ENCODE assay signal across 24 cellular contexts in genomic region chr19:58351558-58351878, GRCh38.
"Had no signal": no experiment of that assay in that cellular context is flagged by ENCODE, and none has a peak within 500 bp of the region (broad histone marks: within the 10 kb centered on the region; RNA-seq: fewer than 3 reads in every experiment).

No MANE protein-coding gene starts in this region.

- H3K27ac Mint-ChIP-seq: endodermal cell, nephron progenitor cell, progenitor cell of endocrine pancreas had no signal

- DNase-seq: caudate nucleus; effector CD4-positive, alpha-beta T cell; endodermal cell; erythroblast; foreskin melanocyte; head of caudate nucleus; hippocampal formation; left lung; mesendoderm; naive B cell; nephron progenitor cell; pancreas; stimulated activated CD4-positive, alpha-beta T cell treated with anti-CD3 and anti-CD28 coated beads, Interleukin-2, amount 100 ng/mL, for 24 hours; stimulated activated CD4-positive, alpha-beta T cell treated with anti-CD3 and anti-CD28 coated beads, Interleukin-4, amount 100 ng/mL, for 4 hours; stimulated activated naive CD4-positive, alpha-beta T cell; stomach; transverse colon had no signal

- H3K4me1 Mint-ChIP-seq: endodermal cell had no signal

- H3K4me3 ChIP-seq: coronary artery, left lung, lung, pancreas, stomach, thoracic aorta, transverse colon had no signal

- ATAC-seq: left lung, pancreas, sciatic nerve had no signal

- H3K4me1 ChIP-seq: pancreas had no signal

- H3K9me3 ChIP-seq: left lung, pancreas, thoracic aorta, transverse colon had no signal

- H3K27me3 Mint-ChIP-seq: naive B cell had no signal

- H3K9me3 Mint-ChIP-seq: endodermal cell, naive B cell, nephron progenitor cell had no signal

- H3K36me3 ChIP-seq: pancreas, thoracic aorta, transverse colon had no signal

- H3K4me3 Mint-ChIP-seq: endodermal cell, nephron progenitor cell had no signal

- FAIRE-seq: endothelial cell of umbilical vein, islet of Langerhans, pancreas had no signal

- H3K27ac ChIP-seq: coronary artery, left lung, pancreas, stomach, thoracic aorta, transverse colon had no signal
